Comparison of ENCODE assay signal across 10 cellular contexts in genomic region chr14:105484069-105484996, GRCh38. TPM values are rescaled to one million over a fixed set of nuclear protein-coding genes. Genes with fewer than 3 reads are reported as not detected.
A peak's percentile ranks its signal among the peaks of the same experiment; 100 is the strongest.
DNase-seq lines count a peak whose midpoint lies in the region; ATAC-seq, FAIRE-seq and TF ChIP-seq lines count a peak whose summit lies in the region.
"Had no signal": no experiment of that assay in that cellular context is flagged by ENCODE, and none has a peak within 500 bp of the region (broad histone marks: within the 10 kb centered on the region; RNA-seq: fewer than 3 reads in every experiment).

No MANE protein-coding gene starts in this region.

- H3K4me3 ChIP-seq in cardiac muscle cell, result no peak overlapping the region

- no peak for TF ChIP-seq CTCF in cardiac muscle cell (IDR thresholded peaks at IDR 0.05; ENCODE audit: low read depth, low read length)

- peaks cover 62% of the 10 kb centered on the region for H3K4me1 ChIP-seq in cardiac muscle cell (ENCODE audit: low read depth)

- H3K4me3 Mint-ChIP-seq in activated T-cell treated with anti-CD3 and anti-CD28 coated beads, Interleukin-2, amount 50 U/mL, for 4 hours, result peak overlapping the region; percentile 46
- H3K4me3 Mint-ChIP-seq in stimulated activated naive B cell treated with anti-CD40 and anti-IgM and Interleukin-4, amounts not matched to agents 10 μg/mL and 1 μg/mL and 100 μg/mL, for 72 hours, result no peak overlapping the region

- H3K27ac Mint-ChIP-seq in stimulated activated naive B cell treated with anti-CD40 and anti-IgM and Interleukin-4, amounts not matched to agents 10 μg/mL and 1 μg/mL and 100 μg/mL, for 72 hours, result peak overlapping the region; percentile 66

- H3K27me3 Mint-ChIP-seq in activated T-cell treated with anti-CD3 and anti-CD28 coated beads, Interleukin-2, amount 50 U/mL, for 4 hours (ENCODE audit: low read depth), result no peaks in the 10 kb centered on the region
- H3K27me3 Mint-ChIP-seq in stimulated activated naive B cell treated with anti-CD40 and anti-IgM and Interleukin-4, amounts not matched to agents 10 μg/mL and 1 μg/mL and 100 μg/mL, for 72 hours, result peaks cover 6% of the 10 kb centered on the region in 2 donors

- no peaks in the 10 kb centered on the region for H3K9me3 Mint-ChIP-seq in activated T-cell treated with anti-CD3 and anti-CD28 coated beads, Interleukin-2, amount 50 U/mL, for 4 hours
- no peaks in the 10 kb centered on the region for H3K9me3 Mint-ChIP-seq in stimulated activated naive B cell treated with anti-CD40 and anti-IgM and Interleukin-4, amounts not matched to agents 10 μg/mL and 1 μg/mL and 100 μg/mL, for 72 hours

- intact Hi-C loops in posterior cingulate gyrus (cut with DNase I), result no loop called here

- peaks cover 68% of the 10 kb centered on the region for H3K4me1 Mint-ChIP-seq in activated T-cell treated with anti-CD3 and anti-CD28 coated beads, Interleukin-2, amount 50 U/mL, for 4 hours (ENCODE audit: low read depth)
- peaks cover 61 to 92% of the 10 kb centered on the region in 2 donors for H3K4me1 Mint-ChIP-seq in stimulated activated naive B cell treated with anti-CD40 and anti-IgM and Interleukin-4, amounts not matched to agents 10 μg/mL and 1 μg/mL and 100 μg/mL, for 72 hours

- peak; percentile 74 for FAIRE-seq in HTR-8/SVneo (lab: Jason Lieb, UNC)
- no peak for FAIRE-seq in urothelium cell line (lab: Jason Lieb, UNC)

- no peak for ATAC-seq in activated T-cell treated with anti-CD3 and anti-CD28 coated beads, Interleukin-2, amount 50 U/mL, for 4 hours
- no peak for ATAC-seq in stimulated activated naive B cell treated with anti-CD40 and anti-IgM and Interleukin-4, amounts not matched to agents 10 μg/mL and 1 μg/mL and 100 μg/mL, for 72 hours (replicated peaks)
- no peak for ATAC-seq in HG03354 (IDR thresholded peaks at IDR 0.05; ENCODE audit: poor library complexity, severe bottlenecking, unreplicated experiment)

- no peaks in the 10 kb centered on the region for H3K9me3 ChIP-seq in cardiac muscle cell (ENCODE audit: low read depth)

- H3K27me3 ChIP-seq in cardiac muscle cell, result peaks cover 2% of the 10 kb centered on the region

- peak overlapping the region; percentile 1 for H3K27ac ChIP-seq in cardiac muscle cell

- no peaks in the 10 kb centered on the region for H3K36me3 Mint-ChIP-seq in activated T-cell treated with anti-CD3 and anti-CD28 coated beads, Interleukin-2, amount 50 U/mL, for 4 hours (ENCODE audit: insufficient read depth)
- H3K36me3 Mint-ChIP-seq in stimulated activated naive B cell treated with anti-CD40 and anti-IgM and Interleukin-4, amounts not matched to agents 10 μg/mL and 1 μg/mL and 100 μg/mL, for 72 hours, result peaks cover 7 to 12% of the 10 kb centered on the region in 2 donors

- no peak for DNase-seq in HTR-8/SVneo (ENCODE audit: insufficient read length, low spot score)
- peak; percentile 58 for DNase-seq in activated T-cell treated with anti-CD3 and anti-CD28 coated beads, Interleukin-2, amount 50 U/mL, for 4 hours
- DNase-seq in cardiac muscle cell (ENCODE audit: low read depth in 1 of 2, low spot score in 1 of 2), result peak in 1 of 2 donors; percentile 19
- DNase-seq in stimulated activated naive B cell treated with anti-CD40 and anti-IgM and Interleukin-4, amounts not matched to agents 10 μg/mL and 1 μg/mL and 100 μg/mL, for 72 hours, result no peak
- DNase-seq in posterior cingulate gyrus, result no peak
- no peak for DNase-seq in NCI-H748 treated with DMSO at 0.1 percent for 48 hours (lab: John Stamatoyannopoulos, UW)
- DNase-seq in urothelium cell line (ENCODE audit: low spot score), result no peak
- DNase-seq: activated gamma-delta T cell, NCI-H510A treated with DMSO at 0.1 percent for 48 hours had no signal

- peaks cover 3% of the 10 kb centered on the region for H3K36me3 ChIP-seq in cardiac muscle cell

RNA-seq across cellular contexts. Expression of gene CRIP1, which starts 2.4 kb away (rescaled TPM):
- total RNA-seq in activated T-cell treated with anti-CD3 and anti-CD28 coated beads, Interleukin-2, amount 50 U/mL, for 4 hours, result 10 to 100 TPM; 24.9 to 43.9 (median 33.5) TPM
- total RNA-seq in cardiac muscle cell, result 46.9 and 51.1 TPM in 2 replicates
- polyA plus RNA-seq in cardiac muscle cell, result 196 and 203 TPM in 2 replicates

RNA-seq across cellular contexts. Expression of gene TEDC1, which starts 6.7 kb away (rescaled TPM):
- 10 to 100 TPM; 53.7 to 58.7 (median 57.8) TPM for total RNA-seq in activated T-cell treated with anti-CD3 and anti-CD28 coated beads, Interleukin-2, amount 50 U/mL, for 4 hours
- 32.0 and 33.0 TPM in 2 replicates for total RNA-seq in cardiac muscle cell
- polyA plus RNA-seq in cardiac muscle cell, result 27.4 and 27.6 TPM in 2 replicates

RNA-seq across cellular contexts. Expression of gene CRIP2, which starts 9.7 kb away (rescaled TPM):
- 1 to 10 TPM in 1 of 3 donors, under 1 TPM in 2; 0.90 to 1.4 (median 0.91) TPM for total RNA-seq in activated T-cell treated with anti-CD3 and anti-CD28 coated beads, Interleukin-2, amount 50 U/mL, for 4 hours
- 804 and 1,173 TPM in 2 replicates for total RNA-seq in cardiac muscle cell
- polyA plus RNA-seq in cardiac muscle cell, result 1,364 and 1,845 TPM in 2 replicates

RNA-seq across cellular contexts. Expression of gene TMEM121, which starts 42.0 kb away (rescaled TPM):
- 10 to 100 TPM; 14.4 to 24.6 (median 19.5) TPM for total RNA-seq in activated T-cell treated with anti-CD3 and anti-CD28 coated beads, Interleukin-2, amount 50 U/mL, for 4 hours
- 6.8 and 8.8 TPM in 2 replicates for total RNA-seq in cardiac muscle cell
- polyA plus RNA-seq in cardiac muscle cell, result 4.4 and 6.4 TPM in 2 replicates

Comparison
In these comparisons a context has a peak if more than half of its experiments do, and no peak if none do; other contexts are left out.
1. RNA of gene CRIP2, which starts 9.7 kb away (total RNA-seq): 804 to 1,173 TPM in cardiac muscle cell; 0.90 to 1.4 TPM in activated T-cell treated with anti-CD3 and anti-CD28 coated beads, Interleukin-2, amount 50 U/mL, for 4 hours; every median in the first group is over 100 times any median in the second.